Comparison of ENCODE assay signal across 8 cellular contexts in genomic region chr16:20901441-20902112, GRCh38. TPM values are rescaled to one million over a fixed set of nuclear protein-coding genes. Genes with fewer than 3 reads are reported as not detected.
DNase-seq lines count a peak whose midpoint lies in the region; ATAC-seq and TF ChIP-seq lines count a peak whose summit lies in the region.

No MANE protein-coding gene starts in this region.

- H3K27me3 Mint-ChIP-seq in activated naive CD8-positive, alpha-beta T cell treated with anti-CD3 and anti-CD28 coated beads, Interleukin-2, amount 50 U/mL, for 24 hours = no peaks in the 10 kb centered on the region

- peak overlapping the region; percentile 92 for H3K9ac ChIP-seq in NT2/D1 (ENCODE audit: insufficient read length, low read depth)

- H3K27ac ChIP-seq in cardiac muscle cell = peak overlapping the region; percentile 97
- H3K27ac ChIP-seq in ovary = peak overlapping the region; percentile 87 to 96

- peak; percentile 14 for TF ChIP-seq POLR2A in ovary (IDR thresholded peaks at IDR 0.05)

- H3K9me3 ChIP-seq in HAP-1 (no peaks in the 10 kb centered on the region), NT2/D1 (ENCODE audit: insufficient read depth, low read length) (no peaks in the 10 kb centered on the region), cardiac muscle cell (ENCODE audit: low read depth) (no peaks in the 10 kb centered on the region), ovary (no peaks in the 10 kb centered on the region)

- peak overlapping the region; percentile 94 for H3K4me3 Mint-ChIP-seq in activated naive CD8-positive, alpha-beta T cell treated with anti-CD3 and anti-CD28 coated beads, Interleukin-2, amount 50 U/mL, for 24 hours

- H3K4me3 ChIP-seq in HAP-1 (peak overlapping the region; percentile 71), NT2/D1 (ENCODE audit: insufficient read length, low read depth) (peak overlapping the region; percentile 85), cardiac muscle cell (peak overlapping the region; percentile 72), ovary (peak overlapping the region; percentile 83)

- H3K27me3 ChIP-seq in HAP-1 (ENCODE audit: low read depth) (no peaks in the 10 kb centered on the region), NT2/D1 (ENCODE audit: insufficient read depth, insufficient read length) (no peaks in the 10 kb centered on the region), cardiac muscle cell (no peaks in the 10 kb centered on the region), ovary (no peaks in the 10 kb centered on the region)

- peaks cover 82% of the 10 kb centered on the region for H3K4me1 Mint-ChIP-seq in activated naive CD8-positive, alpha-beta T cell treated with anti-CD3 and anti-CD28 coated beads, Interleukin-2, amount 50 U/mL, for 24 hours

- peak; percentile 61 for DNase-seq in EH (ENCODE audit: low read depth)
- peak in 1 of 2 experiments; percentile 58 for DNase-seq in HAP-1 (ENCODE audit: low spot score in 2 of 2)
- peak; percentile 30 for DNase-seq in NT2/D1 (ENCODE audit: low read depth, low spot score)
- peak; percentile 31 for DNase-seq in activated naive CD8-positive, alpha-beta T cell treated with anti-CD3 and anti-CD28 coated beads, Interleukin-2, amount 50 U/mL, for 24 hours
- DNase-seq in cardiac muscle cell (ENCODE audit: low read depth in 1 of 2, low spot score in 1 of 2) = peak; percentile 42 to 67
- DNase-seq in ovary = peak; percentile 51 to 67 (median 55)
- no peak for DNase-seq in hepatic stellate cell (ENCODE audit: low spot score)

- TF ChIP-seq CTCF in cardiac muscle cell (IDR thresholded peaks at IDR 0.05; ENCODE audit: low read depth, low read length) = no peak
- no peak for TF ChIP-seq CTCF in ovary (IDR thresholded peaks at IDR 0.05)

- no peaks in the 10 kb centered on the region for H3K36me3 ChIP-seq in HAP-1 (replicated peaks)
- peaks cover 26% of the 10 kb centered on the region for H3K36me3 ChIP-seq in NT2/D1 (ENCODE audit: insufficient read depth, insufficient read length, low read length)
- H3K36me3 ChIP-seq in cardiac muscle cell = no peaks in the 10 kb centered on the region
- H3K36me3 ChIP-seq in ovary = no peaks in the 10 kb centered on the region

- peak overlapping the region; percentile 99 for H3K27ac Mint-ChIP-seq in activated naive CD8-positive, alpha-beta T cell treated with anti-CD3 and anti-CD28 coated beads, Interleukin-2, amount 50 U/mL, for 24 hours

- in situ Hi-C loops in HAP-1 (cut with MboI; ENCODE audit: low sequenced_read_pairs) = no loop called here

- intact Hi-C loops in ovary (cut with DNase I) = loop anchor here in 2 of 4 donors (5.0 kb wide), 1 partner anchor 49 kb away; no protein-coding TSS in a partner anchor

- peaks cover 34% of the 10 kb centered on the region for H3K36me3 Mint-ChIP-seq in activated naive CD8-positive, alpha-beta T cell treated with anti-CD3 and anti-CD28 coated beads, Interleukin-2, amount 50 U/mL, for 24 hours (ENCODE audit: low read depth)

- TF ChIP-seq EP300 in ovary (IDR thresholded peaks at IDR 0.05) = no peak

- 18 to 22% (median 22%) methylated on average over 27 of the region's 27 CpGs for WGBS in ovary, 3 donors

- H3K4me1 ChIP-seq in HAP-1 = peaks cover 35% of the 10 kb centered on the region
- H3K4me1 ChIP-seq in NT2/D1 (ENCODE audit: insufficient read depth, insufficient read length) = no peaks in the 10 kb centered on the region
- H3K4me1 ChIP-seq in cardiac muscle cell (ENCODE audit: low read depth) = peaks cover 33% of the 10 kb centered on the region
- peaks cover 14% of the 10 kb centered on the region for H3K4me1 ChIP-seq in ovary (ENCODE audit: insufficient read depth)

- no peaks in the 10 kb centered on the region for H3K9me3 Mint-ChIP-seq in activated naive CD8-positive, alpha-beta T cell treated with anti-CD3 and anti-CD28 coated beads, Interleukin-2, amount 50 U/mL, for 24 hours

- ATAC-seq in activated naive CD8-positive, alpha-beta T cell treated with anti-CD3 and anti-CD28 coated beads, Interleukin-2, amount 50 U/mL, for 24 hours = no peak
- ATAC-seq in HG02759 (IDR thresholded peaks at IDR 0.05; ENCODE audit: unreplicated experiment) = no peak

RNA-seq across cellular contexts. Expression of gene LYRM1, which starts 1.0 kb away (rescaled TPM):
- total RNA-seq in cardiac muscle cell (42.6 and 49.8 TPM in 2 replicates), ovary (10 to 100 TPM; 31.6 to 53.4 (median 42.0) TPM)
- polyA plus RNA-seq in cardiac muscle cell (37.3 and 41.6 TPM in 2 replicates), ovary (10 to 100 TPM; 52.4 to 64.5 TPM)

RNA-seq across cellular contexts. Expression of gene DCUN1D3, which starts 1.4 kb away (rescaled TPM):
- total RNA-seq in cardiac muscle cell (6.7 and 9.2 TPM in 2 replicates), ovary (10 to 100 TPM in 6 of 7 donors, 1 to 10 TPM in 1; 7.3 to 18.2 (median 14.7) TPM)
- polyA plus RNA-seq in cardiac muscle cell (4.5 and 6.6 TPM in 2 replicates), ovary (1 to 10 TPM; 2.6 to 7.7 TPM)
